8 cellular contexts compared by ENCODE assay signal in the genomic region with DNA sequence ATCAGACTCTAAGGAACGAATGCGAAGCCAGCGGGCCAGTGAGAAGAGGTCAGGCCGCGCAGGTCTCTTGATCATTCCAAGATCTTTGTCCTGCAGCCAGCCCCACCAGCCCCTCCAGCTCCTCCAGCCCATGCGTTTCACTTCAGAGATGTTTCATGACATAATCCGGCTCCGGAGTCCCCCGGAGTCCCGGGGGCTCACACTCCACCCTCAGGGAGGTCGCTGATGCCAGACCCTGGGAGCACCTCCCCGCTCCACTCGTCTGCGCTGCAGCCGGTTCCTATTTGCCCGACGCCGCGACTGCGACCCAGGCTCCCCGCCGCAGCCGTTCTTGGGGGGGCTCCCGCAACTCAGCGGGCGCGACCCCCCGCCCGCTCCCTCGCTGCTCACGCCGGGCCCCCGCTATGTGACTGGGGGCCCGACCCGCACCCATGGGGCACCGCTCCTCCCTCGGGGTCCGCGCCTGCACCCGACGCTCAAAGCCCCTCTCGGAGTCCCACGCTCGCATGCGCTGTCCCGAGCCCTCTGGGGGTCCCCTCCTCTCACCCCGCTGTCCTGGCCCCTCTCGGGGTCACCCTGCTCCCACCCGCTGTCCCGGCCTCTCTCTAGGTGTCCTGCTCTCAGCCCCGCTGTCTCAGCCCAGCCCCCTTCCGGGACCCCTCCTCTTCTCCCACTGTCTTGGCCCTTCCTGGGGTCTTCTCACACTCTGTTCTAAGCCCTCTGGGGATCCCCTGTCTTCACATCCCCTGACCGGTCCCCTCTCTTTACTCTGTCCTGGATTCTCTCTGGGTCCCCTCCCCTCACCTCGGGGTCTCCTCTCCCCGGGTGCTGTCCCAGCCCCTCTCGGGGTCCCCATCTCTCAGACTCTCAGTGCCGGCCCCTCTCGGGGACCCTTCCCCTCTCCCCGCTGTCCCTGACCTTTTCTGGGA. TPM values are rescaled to one million over a fixed set of nuclear protein-coding genes. Genes with fewer than 3 reads are reported as not detected.
DNase-seq lines count a peak whose midpoint lies in the region; ATAC-seq and TF ChIP-seq lines count a peak whose summit lies in the region.

No MANE protein-coding gene starts in this region.

- H3K36me3 ChIP-seq in DND-41 (ENCODE audit: insufficient read depth, low read length) (no peaks in the 10 kb centered on the region; the same call in 1 of the 2 replicates), MM.1S (replicated peaks; ENCODE audit: insufficient read depth, low read length) (no peaks in the 10 kb centered on the region), adrenal gland (replicated peaks in 1 of 2) (no peaks in the 10 kb centered on the region), iPS-18a (ENCODE audit: control insufficient read depth, low read depth, low read length) (no peaks in the 10 kb centered on the region)

- H3K27ac ChIP-seq in DND-41 (ENCODE audit: low read length) (no peak overlapping the region; the same call in 1 of the 2 replicates), MM.1S (ENCODE audit: low read length) (no peak overlapping the region), adrenal gland (peak overlapping the region in 2 of 5 donors; percentile 28 to 75), iPS-18a (ENCODE audit: low read length) (no peak overlapping the region)

- peak overlapping the region; percentile 87 for H3K4me2 ChIP-seq in DND-41 (ENCODE audit: insufficient read depth, low read length)
- peak overlapping the region; percentile 85 for H3K4me2 ChIP-seq in MM.1S (ENCODE audit: low read depth, low read length)

- H3K27me3 ChIP-seq in DND-41 (ENCODE audit: insufficient read depth, low read length, poor library complexity): peaks cover 15% of the 10 kb centered on the region
- no peaks in the 10 kb centered on the region for H3K27me3 ChIP-seq in MM.1S (replicated peaks; ENCODE audit: insufficient read depth, low read length)
- H3K27me3 ChIP-seq in adrenal gland: no peaks in the 10 kb centered on the region
- H3K27me3 ChIP-seq in iPS-18a (ENCODE audit: control insufficient read depth, insufficient read depth, low read length): peaks cover 27% of the 10 kb centered on the region

- H3K4me3 ChIP-seq in DND-41 (ENCODE audit: low read depth in 1 of 2, low read length in 2 of 2) (peak overlapping the region; percentile 59 to 96), MM.1S (ENCODE audit: low read length) (peak overlapping the region; percentile 66), adrenal gland (peak overlapping the region; percentile 43 to 97 (median 87)), iPS-18a (ENCODE audit: low read length) (peak overlapping the region; percentile 76)

- peak; percentile 18 for DNase-seq in DND-41
- DNase-seq in MM.1S: no peak
- peak in 6 of 7 donors; percentile 29 to 60 (median 40) for DNase-seq in adrenal gland
- peak; percentile 20 to 24 for DNase-seq in stimulated activated CD4-positive, alpha-beta T cell treated with anti-CD3 and anti-CD28 coated beads, Interleukin-2, amount 100 ng/mL, for 24 hours
- no peak for DNase-seq in mesenteric fat pad (ENCODE audit: low spot score)
- no peak for DNase-seq in omental fat pad (ENCODE audit: low spot score)

- H3K9me2 ChIP-seq in MM.1S (replicated peaks; ENCODE audit: insufficient read depth, low read length): no peaks in the 10 kb centered on the region

- no peaks in the 10 kb centered on the region for H3K9me3 ChIP-seq in DND-41 (ENCODE audit: insufficient read depth, low read length, severe bottlenecking)
- no peaks in the 10 kb centered on the region for H3K9me3 ChIP-seq in MM.1S (replicated peaks; ENCODE audit: insufficient read depth, low read length)
- no peaks in the 10 kb centered on the region for H3K9me3 ChIP-seq in adrenal gland (replicated peaks in 1 of 3)
- H3K9me3 ChIP-seq in iPS-18a (ENCODE audit: control insufficient read depth, low read depth, low read length): no peaks in the 10 kb centered on the region

- no peak for TF ChIP-seq POLR2A in adrenal gland (IDR thresholded peaks at IDR 0.05)

- intact Hi-C loops in adrenal gland (cut with DNase I): loop anchor here in 1 of 2 donors (10.0 kb wide), 1 partner anchor 497 kb away; no protein-coding TSS in a partner anchor

- H3F3A ChIP-seq in MM.1S (ENCODE audit: insufficient read depth, low read length): no peaks in the 10 kb centered on the region

- H3K9ac ChIP-seq in DND-41 (ENCODE audit: low read depth, low read length) (peak overlapping the region; percentile 62), MM.1S (ENCODE audit: low read length) (peak overlapping the region; percentile 40; the same call in 1 of the 2 replicates), iPS-18a (ENCODE audit: low read length) (peak overlapping the region; percentile 9)

- WGBS in adrenal gland, 4 donors: 0 to 2% (median 2%) methylated on average over 23 to 59 of the region's 59 CpGs

- H3K4me1 ChIP-seq in DND-41 (ENCODE audit: insufficient read depth, low read length): peaks cover 44% of the 10 kb centered on the region
- H3K4me1 ChIP-seq in MM.1S (ENCODE audit: low read length): no peaks in the 10 kb centered on the region
- H3K4me1 ChIP-seq in adrenal gland (replicated peaks in 1 of 2): peaks cover 0 to 28% of the 10 kb centered on the region in 2 donors
- peaks cover 19% of the 10 kb centered on the region for H3K4me1 ChIP-seq in iPS-18a (ENCODE audit: control insufficient read depth, low read depth, low read length)

- H2AFZ ChIP-seq in DND-41 (ENCODE audit: low read depth, low read length): peak overlapping the region; percentile 60
- no peak overlapping the region for H2AFZ ChIP-seq in MM.1S (ENCODE audit: low read length)

- H4K20me1 ChIP-seq in DND-41 (ENCODE audit: insufficient read depth, low read length) (peaks cover 13% of the 10 kb centered on the region; the same call in 1 of the 2 replicates), MM.1S (ENCODE audit: insufficient read depth, low read length) (no peaks in the 10 kb centered on the region)

- H3K79me2 ChIP-seq in DND-41 (ENCODE audit: insufficient read depth, low read length): peaks cover 20% of the 10 kb centered on the region
- no peaks in the 10 kb centered on the region for H3K79me2 ChIP-seq in MM.1S (ENCODE audit: low read length)

- ATAC-seq in DND-41 (ENCODE audit: insufficient read depth, low read depth) (no peak), omental fat pad (ENCODE audit: low FRiP score) (no peak), GM18870 (IDR thresholded peaks at IDR 0.05; ENCODE audit: unreplicated experiment) (no peak)

- TF ChIP-seq CTCF in DND-41 (IDR thresholded peaks at IDR 0.05; ENCODE audit: borderline replicate concordance, extremely low read depth, low read length, poor library complexity, severe bottlenecking) (no peak), MM.1S (IDR thresholded peaks at IDR 0.05; ENCODE audit: low read length) (no peak), adrenal gland (IDR thresholded peaks at IDR 0.05) (no peak), omental fat pad (IDR thresholded peaks at IDR 0.05) (no peak)

RNA-seq across cellular contexts. Expression of a gene that starts 1.1 kb away (rescaled TPM):
- 10 to 100 TPM; 24.0 to 39.7 (median 29.8) TPM for total RNA-seq in adrenal gland
- 10 to 100 TPM; 10.7 to 55.3 (median 20.2) TPM for polyA plus RNA-seq in adrenal gland
- 42.9 TPM for total RNA-seq in mesenteric fat pad
- 10 to 100 TPM; 35.5 to 47.4 (median 40.7) TPM for total RNA-seq in omental fat pad

RNA-seq across cellular contexts. Expression of a gene that starts 4.7 kb away (rescaled TPM):
- 10 to 100 TPM; 22.4 to 75.3 (median 30.7) TPM for total RNA-seq in adrenal gland
- polyA plus RNA-seq in adrenal gland: 10 to 100 TPM; 13.3 to 22.2 (median 18.7) TPM
- 22.7 TPM for total RNA-seq in mesenteric fat pad
- total RNA-seq in omental fat pad: 10 to 100 TPM; 27.7 to 45.6 (median 29.6) TPM

Comparison
In these comparisons a context has a peak if more than half of its experiments do, and no peak if none do; other contexts are left out.
1. DNase-seq: peak in DND-41 (single experiment), adrenal gland (6 of 7) and stimulated activated CD4-positive, alpha-beta T cell treated with anti-CD3 and anti-CD28 coated beads, Interleukin-2, amount 100 ng/mL, for 24 hours (2 of 2); none in MM.1S (single experiment), mesenteric fat pad (single experiment) and omental fat pad (single experiment).
2. H3K9ac ChIP-seq: peak in every context shown above with its lines; median percentile 62 in DND-41; 40 in MM.1S; 9 in iPS-18a.
3. Peak in every context shown above with its lines, with median percentiles within 50 percentile points of each other: H3K4me3 ChIP-seq.